8 cellular contexts compared by ENCODE assay signal in the genomic region with DNA sequence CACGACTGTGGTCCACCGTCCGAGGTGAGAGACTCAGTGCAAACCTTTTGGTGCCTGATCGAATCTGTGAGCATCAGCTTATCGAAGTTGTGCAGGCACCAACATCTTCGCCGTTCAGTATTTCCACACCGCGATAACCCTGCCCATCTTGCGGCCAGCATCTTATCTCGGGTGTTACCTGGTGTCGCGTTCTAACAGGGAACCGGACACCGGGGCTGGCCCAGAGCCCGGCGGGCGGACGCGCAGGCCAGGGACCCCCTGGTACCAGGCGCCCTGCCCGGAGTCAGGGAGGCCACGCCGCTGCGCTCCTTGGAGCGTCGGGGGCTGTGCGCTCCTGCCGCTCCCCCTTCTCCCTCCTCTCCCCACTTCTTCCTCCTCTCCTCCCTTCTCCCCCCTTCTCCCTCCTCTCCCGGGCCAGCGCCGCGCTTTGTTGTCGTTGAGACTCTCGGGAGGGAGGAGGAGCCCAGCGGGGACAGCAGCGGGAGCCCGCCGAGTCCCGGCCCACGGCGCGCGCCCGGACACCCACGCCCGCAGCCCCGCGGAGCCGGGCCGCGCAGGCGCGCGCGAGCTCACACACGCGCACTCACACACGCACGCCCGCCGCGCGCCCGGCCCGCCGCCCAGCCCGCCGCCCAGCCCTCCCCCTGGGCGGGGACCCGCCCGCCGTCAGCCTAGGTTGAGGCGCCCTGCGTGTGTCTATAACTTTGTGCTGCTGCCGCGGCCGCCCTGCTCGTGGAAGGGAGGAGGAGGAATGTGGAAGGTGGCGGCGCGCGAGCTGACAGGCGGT. TPM values are rescaled to one million over a fixed set of nuclear protein-coding genes. Genes with fewer than 3 reads are reported as not detected.
DNase-seq lines count a peak whose midpoint lies in the region; ATAC-seq and TF ChIP-seq lines count a peak whose summit lies in the region.

No MANE protein-coding gene starts in this region.

- no peaks in the 10 kb centered on the region for H3K9me3 Mint-ChIP-seq in T-helper 1 cell treated with Interleukin-12 subunit alpha and Interleukin-12 subunit beta and Interleukin-4 antibody, amounts not matched to agents 30 μg/mL and 1 μg/mL, for 36 hours

- H3K27ac Mint-ChIP-seq in T-helper 1 cell treated with Interleukin-12 subunit alpha and Interleukin-12 subunit beta and Interleukin-4 antibody, amounts not matched to agents 30 μg/mL and 1 μg/mL, for 36 hours = peak overlapping the region; percentile 94

- DNase-seq in GM03348 (ENCODE audit: low spot score) = peak; percentile 95
- peak; percentile 47 for DNase-seq in HEK293T (ENCODE audit: extremely low spot score)
- DNase-seq in NCI-H146 treated with DMSO at 0.1 percent for 48 hours (lab: John Stamatoyannopoulos, UW; ENCODE audit: unreplicated experiment) = peak; percentile 70
- peak; percentile 61 to 97 (median 92) for DNase-seq in amygdala (lab: John Stamatoyannopoulos, UW)
- DNase-seq in left ventricle myocardium superior = peak; percentile 97
- peak; percentile 93 to 95 for DNase-seq in psoas muscle

- peaks cover 40% of the 10 kb centered on the region for H3K4me1 ChIP-seq in psoas muscle
- H3K4me1 ChIP-seq in urinary bladder (ENCODE audit: insufficient read depth) = no peaks in the 10 kb centered on the region

- TF ChIP-seq CTCF in psoas muscle (IDR thresholded peaks at IDR 0.05) = no peak

- WGBS in psoas muscle, 3 donors = 0% methylated on average over 46 to 84 of the region's 84 CpGs
- under 1% methylated on average over 84 of the region's 84 CpGs for WGBS in urinary bladder

- POLR2A ChIA-PET in HEK293T (lab: Yijun Ruan, JAX) = interaction anchor here (0.8 to 3.0 kb wide), 19 partner anchors 8 to 535 kb away, joined by 3 to 11 read pairs (median 4); a partner anchor contains a TSS

- H3K27ac ChIP-seq in psoas muscle = peak overlapping the region; percentile 95
- H3K27ac ChIP-seq in urinary bladder (ENCODE audit: low read depth) = peak overlapping the region; percentile 100

- H3K4me3 ChIP-seq in psoas muscle = peak overlapping the region; percentile 76
- H3K4me3 ChIP-seq in urinary bladder (ENCODE audit: low read depth, low read length) = peak overlapping the region; percentile 80

- no peaks in the 10 kb centered on the region for H3K9me3 ChIP-seq in psoas muscle

- peaks cover 47% of the 10 kb centered on the region for H3K27me3 Mint-ChIP-seq in T-helper 1 cell treated with Interleukin-12 subunit alpha and Interleukin-12 subunit beta and Interleukin-4 antibody, amounts not matched to agents 30 μg/mL and 1 μg/mL, for 36 hours (ENCODE audit: low read depth)

- CTCF ChIA-PET in HEK293T (lab: Yijun Ruan, JAX) = interaction anchor here (0.6 to 1.4 kb wide), 4 partner anchors 113 to 1287 kb away, joined by 3 to 8 read pairs (median 4); a partner anchor contains a TSS

- intact Hi-C loops in left ventricle myocardium superior (cut with micrococcal nuclease) = loop anchor here (5.0 kb wide), 2 partner anchors 223 to 518 kb away; no protein-coding TSS in a partner anchor
- intact Hi-C loops in psoas muscle (cut with DNase I) = loop anchor here (5.0 kb wide), 4 partner anchors 33 to 513 kb away; no protein-coding TSS in a partner anchor

- peaks cover 7% of the 10 kb centered on the region for H3K36me3 Mint-ChIP-seq in T-helper 1 cell treated with Interleukin-12 subunit alpha and Interleukin-12 subunit beta and Interleukin-4 antibody, amounts not matched to agents 30 μg/mL and 1 μg/mL, for 36 hours (ENCODE audit: low read depth)

- peaks cover 22% of the 10 kb centered on the region for H3K4me1 Mint-ChIP-seq in T-helper 1 cell treated with Interleukin-12 subunit alpha and Interleukin-12 subunit beta and Interleukin-4 antibody, amounts not matched to agents 30 μg/mL and 1 μg/mL, for 36 hours (ENCODE audit: low read depth)

- no peaks in the 10 kb centered on the region for H3K36me3 ChIP-seq in psoas muscle (ENCODE audit: insufficient read depth in 1 of 2, low read depth in 1 of 2)
- no peaks in the 10 kb centered on the region for H3K36me3 ChIP-seq in urinary bladder (ENCODE audit: insufficient read depth)

- no peaks in the 10 kb centered on the region for H3K27me3 ChIP-seq in psoas muscle (ENCODE audit: insufficient read depth in 3 of 3, low read length in 2 of 3)

- H3K4me3 Mint-ChIP-seq in T-helper 1 cell treated with Interleukin-12 subunit alpha and Interleukin-12 subunit beta and Interleukin-4 antibody, amounts not matched to agents 30 μg/mL and 1 μg/mL, for 36 hours = peak overlapping the region; percentile 85

- ATAC-seq in left ventricle myocardium superior (peak; percentile 62), psoas muscle (peak; percentile 40 to 54 (median 46))

TF ChIP-seq in HEK293T, 16 proteins besides CTCF, POLR2A, EP300 and RAD21:
- TF ChIP-seq L3MBTL2 (conservative IDR thresholded peaks at IDR 0.05) (no peak), TARDBP (IDR thresholded peaks at IDR 0.05) (no peak), NFRKB (IDR thresholded peaks at IDR 0.05) (no peak), HDGF (IDR thresholded peaks at IDR 0.05; ENCODE audit: borderline replicate concordance) (no peak), ZNF384 (IDR thresholded peaks at IDR 0.05) (no peak), ELF4 (IDR thresholded peaks at IDR 0.05) (no peak), SUZ12 (IDR thresholded peaks at IDR 0.05) (no peak), FOXA1 (IDR thresholded peaks at IDR 0.05) (no peak), FOXK2 (IDR thresholded peaks at IDR 0.05) (no peak)
- TF ChIP-seq, protein P1, sequence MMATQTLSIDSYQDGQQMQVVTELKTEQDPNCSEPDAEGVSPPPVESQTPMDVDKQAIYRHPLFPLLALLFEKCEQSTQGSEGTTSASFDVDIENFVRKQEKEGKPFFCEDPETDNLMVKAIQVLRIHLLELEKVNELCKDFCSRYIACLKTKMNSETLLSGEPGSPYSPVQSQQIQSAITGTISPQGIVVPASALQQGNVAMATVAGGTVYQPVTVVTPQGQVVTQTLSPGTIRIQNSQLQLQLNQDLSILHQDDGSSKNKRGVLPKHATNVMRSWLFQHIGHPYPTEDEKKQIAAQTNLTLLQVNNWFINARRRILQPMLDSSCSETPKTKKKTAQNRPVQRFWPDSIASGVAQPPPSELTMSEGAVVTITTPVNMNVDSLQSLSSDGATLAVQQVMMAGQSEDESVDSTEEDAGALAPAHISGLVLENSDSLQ (IDR thresholded peaks at IDR 0.05) = no peak

RNA-seq across cellular contexts. Expression of a gene that starts 1.4 kb away (rescaled TPM):
- total RNA-seq in left ventricle myocardium superior (29.5 TPM), psoas muscle (100 to 1,000 TPM in 3 of 4 donors, 10 to 100 TPM in 1; 28.3 to 160 (median 144) TPM), urinary bladder (43.7 TPM)
- polyA plus RNA-seq in psoas muscle (10 to 100 TPM; 20.6 to 76.5 (median 35.8) TPM), urinary bladder (48.2 TPM)

Comparison
In these comparisons a context has a peak if more than half of its experiments do, and no peak if none do; other contexts are left out.
1. Peak in every context shown above with its lines: DNase-seq, ATAC-seq, H3K4me3 ChIP-seq and H3K27ac ChIP-seq.
2. DNase-seq: peak in every context shown above with its lines; median percentile 97 in left ventricle myocardium superior; 95 in GM03348; 94 in psoas muscle; 92 in amygdala; 70 in NCI-H146 treated with DMSO at 0.1 percent for 48 hours; 47 in HEK293T.